ENCODE assay signal across 8 cellular contexts in the genomic region with DNA sequence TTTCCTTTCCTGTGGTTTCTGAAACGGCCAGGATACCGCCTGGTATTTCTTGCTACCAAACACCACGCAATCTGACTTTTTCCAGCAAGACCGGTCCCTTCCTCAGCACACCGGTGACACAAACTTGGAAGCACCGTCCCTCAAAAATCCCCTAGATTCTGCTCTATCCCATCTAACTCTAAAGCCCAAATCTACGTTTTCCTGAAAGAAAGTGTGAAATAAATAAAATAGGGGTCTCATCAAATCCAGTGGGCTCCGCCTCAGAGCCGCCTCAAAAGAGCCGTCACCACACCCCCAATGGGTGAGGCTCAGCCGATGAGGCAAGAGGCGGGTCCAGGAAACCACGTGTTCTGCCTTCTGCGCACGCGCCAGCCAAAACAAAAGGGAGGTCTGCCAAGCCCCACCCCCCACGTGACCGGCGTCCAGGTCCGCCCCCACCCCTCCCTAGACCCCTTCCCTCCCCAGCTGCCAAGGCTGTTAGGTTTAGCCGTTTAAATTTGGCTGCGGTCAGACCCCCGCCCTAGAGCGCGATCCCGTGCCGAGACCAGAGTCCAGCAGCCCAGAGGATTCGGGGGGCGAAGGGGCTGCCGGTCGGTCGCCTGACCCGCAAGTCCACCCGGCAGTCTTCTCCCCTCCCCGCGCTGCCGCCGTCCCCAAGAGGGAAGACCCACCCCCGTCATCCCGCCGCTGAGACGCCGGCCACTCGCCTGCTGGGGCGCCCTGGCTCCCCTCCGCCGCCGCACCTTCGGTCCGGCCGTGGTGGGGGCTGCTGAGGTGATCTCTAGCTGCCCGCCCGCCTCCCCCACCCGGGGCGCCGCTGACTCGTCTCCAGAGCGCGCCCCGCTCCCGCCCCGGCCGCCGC. TPM values are rescaled to one million over a fixed set of nuclear protein-coding genes. Genes with fewer than 3 reads are reported as not detected.
A peak's percentile ranks its signal among the peaks of the same experiment; 100 is the strongest.
DNase-seq lines count a peak whose midpoint lies in the region; ATAC-seq and TF ChIP-seq lines count a peak whose summit lies in the region.

No MANE protein-coding gene starts in this region.

- H3K79me2 ChIP-seq in ACC112 (ENCODE audit: control insufficient read depth, insufficient read depth, low read length, unreplicated experiment) = peaks cover 32% of the 10 kb centered on the region

- peak overlapping the region; percentile 79 for H2AFZ ChIP-seq in ACC112 (ENCODE audit: low read length, unreplicated experiment)

- H3K9me3 ChIP-seq in breast epithelium (no peaks in the 10 kb centered on the region), iPS-18c (ENCODE audit: control insufficient read depth, insufficient read depth, low read length) (no peaks in the 10 kb centered on the region), skeletal muscle satellite cell (replicated peaks; ENCODE audit: low read length) (no peaks in the 10 kb centered on the region)

- peak overlapping the region; percentile 93 for H3K9ac ChIP-seq in skeletal muscle satellite cell (ENCODE audit: low read depth, low read length)

- peak; percentile 88 for TF ChIP-seq POLR2A in breast epithelium (IDR thresholded peaks at IDR 0.05)

- H3K27ac ChIP-seq in ACC112 (ENCODE audit: low read depth, low read length) (peak overlapping the region; percentile 97), VCaP (peak overlapping the region; percentile 87), breast epithelium (peak overlapping the region; percentile 100)

- H3K4me3 ChIP-seq in ACC112 (ENCODE audit: low read depth, low read length) (peak overlapping the region; percentile 89), breast epithelium (peak overlapping the region; percentile 85 to 95 (median 90)), iPS-18c (ENCODE audit: insufficient read depth, low read depth, low read length) (peak overlapping the region; percentile 91), skeletal muscle satellite cell (ENCODE audit: low read length) (peak overlapping the region; percentile 75)

- intact Hi-C loops in breast epithelium (cut with DNase I; ENCODE audit: low total_unique reads) = no loop called here

- DNase-seq in NCI-H2171 treated with DMSO at 0.1 percent for 48 hours (lab: John Stamatoyannopoulos, UW) (peak; percentile 96), breast epithelium (ENCODE audit: low spot score in 2 of 2) (peak; percentile 93 to 97)

- no peak for TF ChIP-seq CTCF in VCaP (conservative IDR thresholded peaks at IDR 0.05)
- TF ChIP-seq CTCF in breast epithelium (IDR thresholded peaks at IDR 0.05) = no peak

- H3K27me3 ChIP-seq in ACC112 (ENCODE audit: insufficient read depth, low read length) (no peaks in the 10 kb centered on the region), breast epithelium (no peaks in the 10 kb centered on the region), skeletal muscle satellite cell (ENCODE audit: control insufficient read depth, insufficient read depth, low read length) (no peaks in the 10 kb centered on the region)

- ATAC-seq in GM18870 (IDR thresholded peaks at IDR 0.05; ENCODE audit: unreplicated experiment) (peak; percentile 58), HG03108 (IDR thresholded peaks at IDR 0.05; ENCODE audit: unreplicated experiment) (peak; percentile 68)

- peak overlapping the region; percentile 79 for H3K4me2 ChIP-seq in skeletal muscle satellite cell (ENCODE audit: low read length)

- H3K4me1 ChIP-seq in ACC112 (ENCODE audit: control insufficient read depth, insufficient read depth, low read length, unreplicated experiment) (peaks cover 36% of the 10 kb centered on the region), breast epithelium (peaks cover 0 to 13% of the 10 kb centered on the region in 2 donors), skeletal muscle satellite cell (ENCODE audit: control insufficient read depth, insufficient read depth, low read length) (peaks cover 24% of the 10 kb centered on the region)

- H3K36me3 ChIP-seq in ACC112 (ENCODE audit: insufficient read depth, low read length) (no peaks in the 10 kb centered on the region), breast epithelium (no peaks in the 10 kb centered on the region), skeletal muscle satellite cell (ENCODE audit: insufficient read depth, low read length) (no peaks in the 10 kb centered on the region)

RNA-seq across cellular contexts. Expression of a gene that starts 0.5 kb away (rescaled TPM):
- 10 to 100 TPM; 40.3 to 55.8 (median 52.8) TPM for total RNA-seq in breast epithelium
- 7.9 and 8.4 TPM in 2 replicates for total RNA-seq in skeletal muscle satellite cell (2012; rRNA removed)

RNA-seq across cellular contexts. Expression of a gene that starts 54.6 kb away (rescaled TPM):
- 10 to 100 TPM in 1 of 3 donors, 1 to 10 TPM in 2; 2.0 to 27.5 (median 2.5) TPM for total RNA-seq in breast epithelium
- under 0.01 TPM in 2 replicates for total RNA-seq in skeletal muscle satellite cell (2012; rRNA removed)

Comparison
In these comparisons a context has a peak if more than half of its experiments do, and no peak if none do; other contexts are left out.
1. Peak in every context shown above with its lines: DNase-seq, ATAC-seq, H3K4me3 ChIP-seq and H3K27ac ChIP-seq.